10 cellular contexts compared by ENCODE assay signal in the genomic region with DNA sequence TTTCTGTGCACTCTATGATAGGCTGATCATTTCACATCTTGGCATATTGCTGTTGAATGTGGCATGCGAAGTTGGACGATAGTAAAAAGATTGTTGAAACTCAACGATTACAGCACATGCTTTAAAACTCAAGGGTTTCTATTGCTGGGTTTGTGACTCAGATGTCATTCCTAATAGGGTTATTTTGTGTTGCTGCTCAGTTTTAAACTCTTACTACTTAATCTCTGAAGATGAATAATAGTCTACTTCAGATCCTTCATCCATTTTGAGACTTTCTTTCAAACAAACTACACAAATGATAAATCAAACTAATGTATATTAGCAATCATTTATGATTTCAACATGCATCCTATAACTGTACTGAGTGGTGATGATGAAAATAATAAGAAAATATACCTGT.
A peak's percentile ranks its signal among the peaks of the same experiment; 100 is the strongest.
DNase-seq lines count a peak whose midpoint lies in the region; ATAC-seq and TF ChIP-seq lines count a peak whose summit lies in the region.
"Had no signal": no experiment of that assay in that cellular context is flagged by ENCODE, and none has a peak within 500 bp of the region (broad histone marks: within the 10 kb centered on the region; RNA-seq: fewer than 3 reads in every experiment).

No MANE protein-coding gene starts in this region.

- TF ChIP-seq CTCF in GM12864 (IDR thresholded peaks at IDR 0.05; ENCODE audit: low read depth, low read length, missing control alignments) (no peak), NB4 (IDR thresholded peaks at IDR 0.05; ENCODE audit: low read depth, low read length) (no peak), mammary epithelial cell (conservative IDR thresholded peaks at IDR 0.05 in 1 of 2, IDR thresholded peaks at IDR 0.05 in 1 of 2; ENCODE audit: extremely low read depth in 1 of 2, insufficient read depth in 1 of 2, low read depth in 1 of 2, low read length in 2 of 2) (no peak)

- dilution Hi-C loops in mammary epithelial cell (cut with HindIII; ENCODE audit: low sequenced_read_pairs), result no loop called here

- no peaks in the 10 kb centered on the region for H3K79me2 ChIP-seq in mammary epithelial cell (ENCODE audit: insufficient read depth, low read length)

- no peak overlapping the region for H3K4me2 ChIP-seq in mammary epithelial cell (ENCODE audit: insufficient read depth, low read depth, low read length)

- WGBS in mammary epithelial cell (ENCODE audit: low coverage, missing lambda C conversion rate), result 77% methylated on average over 3 of the region's 3 CpGs

- DNase-seq in GM12864 (ENCODE audit: low read depth) (no peak), NB4 (ENCODE audit: low read depth) (peak; percentile 73), mucosa of gallbladder (ENCODE audit: low spot score) (no peak), mammary epithelial cell (no peak)
- DNase-seq: NCI-H2227 treated with DMSO at 0.1 percent for 48 hours, posterior cingulate gyrus had no signal

- no peak overlapping the region for H3K9ac ChIP-seq in mammary epithelial cell (ENCODE audit: insufficient read depth, low read length)

- H3K27ac ChIP-seq in skin epidermis, result peak overlapping the region in 20 of 21 experiments; percentile 20 to 89 (median 68)
- H3K27ac ChIP-seq in mammary epithelial cell (ENCODE audit: insufficient read depth, low read depth, low read length), result no peak overlapping the region

- peaks cover 42% of the 10 kb centered on the region for H3K4me1 Mint-ChIP-seq in dendritic cell treated with granulocyte-macrophage colony-stimulating factor and Interleukin-4, amounts not matched to agents 40 ng/mL and 50 ng/mL, for 4 days (ENCODE audit: low read depth)

- in situ Hi-C loops in mammary epithelial cell (cut with MboI; ENCODE audit: low sequenced_read_pairs in 2 of 2), result no loop called here

- H3K4me3 Mint-ChIP-seq in dendritic cell treated with granulocyte-macrophage colony-stimulating factor and Interleukin-4, amounts not matched to agents 40 ng/mL and 50 ng/mL, for 4 days, result peak overlapping the region; percentile 2

- no peaks in the 10 kb centered on the region for H3K36me3 Mint-ChIP-seq in dendritic cell treated with granulocyte-macrophage colony-stimulating factor and Interleukin-4, amounts not matched to agents 40 ng/mL and 50 ng/mL, for 4 days (ENCODE audit: low read depth)

- no TSS peak for BruUV-seq in mammary epithelial cell (replicated peaks; lab: Mats Ljungman, UMichigan)

- no peaks in the 10 kb centered on the region for H3K9me3 Mint-ChIP-seq in dendritic cell treated with granulocyte-macrophage colony-stimulating factor and Interleukin-4, amounts not matched to agents 40 ng/mL and 50 ng/mL, for 4 days

- ATAC-seq in GM18520 (IDR thresholded peaks at IDR 0.05; ENCODE audit: unreplicated experiment), result no peak
- no peak for ATAC-seq in esophagus mucosa

- H3K9me3 ChIP-seq in mammary epithelial cell (replicated peaks; ENCODE audit: insufficient read depth, low read length), result no peaks in the 10 kb centered on the region

- H3K4me1 ChIP-seq in mammary epithelial cell (ENCODE audit: insufficient read depth, low read length), result no peaks in the 10 kb centered on the region

- H3K27ac Mint-ChIP-seq in dendritic cell treated with granulocyte-macrophage colony-stimulating factor and Interleukin-4, amounts not matched to agents 40 ng/mL and 50 ng/mL, for 4 days, result peak overlapping the region; percentile 95

- CTCF ChIA-PET in mammary epithelial cell (lab: Charles Lee; ENCODE audit: low non-redundant PET), result no interaction called here

- no peaks in the 10 kb centered on the region for H4K20me1 ChIP-seq in mammary epithelial cell (ENCODE audit: insufficient read depth, low read length)

- peaks cover 2% of the 10 kb centered on the region for H3K36me3 ChIP-seq in mammary epithelial cell (ENCODE audit: insufficient read depth, low read length)

- H3K27me3 Mint-ChIP-seq in dendritic cell treated with granulocyte-macrophage colony-stimulating factor and Interleukin-4, amounts not matched to agents 40 ng/mL and 50 ng/mL, for 4 days, result no peaks in the 10 kb centered on the region

- intact Hi-C loops in dendritic cell treated with granulocyte-macrophage colony-stimulating factor and Interleukin-4, amounts not matched to agents 40 ng/mL and 50 ng/mL, for 4 days (cut with micrococcal nuclease), result loop anchor here (2.0 kb wide), 1 partner anchor 73 kb away; no protein-coding TSS in a partner anchor
- intact Hi-C loops in mammary epithelial cell (cut with micrococcal nuclease), result no loop called here

- no peak overlapping the region for H2AFZ ChIP-seq in mammary epithelial cell (ENCODE audit: low read depth, low read length)

- H3K27me3 ChIP-seq in mammary epithelial cell (ENCODE audit: insufficient read depth, low read length), result no peaks in the 10 kb centered on the region

- H3K4me3 ChIP-seq in GM12864 (ENCODE audit: low read depth, low read length) (peak overlapping the region; percentile 12; the same call in 1 of the 2 replicates), NB4 (ENCODE audit: low read depth, low read length) (peak overlapping the region; percentile 58), skin epidermis (no peak overlapping the region), mammary epithelial cell (replicated peaks in 1 of 3; ENCODE audit: insufficient read depth in 1 of 3, low read depth in 2 of 3, low read length in 3 of 3) (no peak overlapping the region)

- no peak for TF ChIP-seq POLR2A in NB4 (IDR thresholded peaks at IDR 0.05; ENCODE audit: extremely low read depth, insufficient read length)

Comparison
In these comparisons a context has a peak if more than half of its experiments do, and no peak if none do; other contexts are left out.
1. H3K4me3 ChIP-seq: peak in GM12864 (single experiment) and NB4 (single experiment); none in skin epidermis (0 of 7) and mammary epithelial cell (0 of 3).